In the genomic region with DNA sequence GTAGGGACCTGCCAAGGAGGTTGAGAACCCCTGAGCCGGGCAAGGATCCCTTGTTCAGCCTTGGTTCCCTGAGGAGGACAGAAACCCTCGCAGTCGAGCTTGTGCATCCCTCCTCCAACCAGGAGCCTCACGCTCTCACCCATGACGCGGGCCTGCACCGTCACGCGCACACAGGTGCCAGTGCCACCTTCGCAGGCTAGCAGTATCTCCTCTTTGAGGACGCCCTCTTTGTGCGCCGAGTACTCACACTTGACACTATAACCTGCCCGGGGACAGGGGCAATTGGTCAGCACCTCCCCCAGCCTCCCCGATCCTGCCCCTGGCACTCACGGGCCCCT, we compare ENCODE assay signal across 33 cellular contexts. TPM values are rescaled to one million over a fixed set of nuclear protein-coding genes. Genes with fewer than 3 reads are reported as not detected.
"Had no signal": no experiment of that assay in that cellular context is flagged by ENCODE, and none has a peak within 500 bp of the region (broad histone marks: within the 10 kb centered on the region; RNA-seq: fewer than 3 reads in every experiment).

No MANE protein-coding gene starts in this region.

- H3K27ac ChIP-seq: esophagus squamous epithelium, parathyroid adenoma, testis, tibial artery had no signal

- H3K9me3 ChIP-seq: esophagus squamous epithelium, mucosa of descending colon, testis, tibial artery, upper lobe of left lung had no signal

- H3K27me3 ChIP-seq: testis, upper lobe of left lung had no signal

- H3K79me2 ChIP-seq: parathyroid adenoma had no signal

- H3K4me3 ChIP-seq: esophagus squamous epithelium, lung, mucosa of descending colon, testis, tibial artery, upper lobe of left lung had no signal

- H3K36me3 Mint-ChIP-seq: natural killer cell treated with Interleukin-12 subunit alpha and Interleukin-12 subunit beta and Interleukin-15 and Interleukin-18, amount 100 ng/mL, for 72 hours had no signal

- H3K27ac Mint-ChIP-seq: effector memory CD8-positive, alpha-beta T cell; immature natural killer cell; memory B cell; natural killer cell treated with Interleukin-12 subunit alpha and Interleukin-12 subunit beta and Interleukin-15 and Interleukin-18, amount 100 ng/mL, for 72 hours; progenitor cell of endocrine pancreas; stimulated activated memory B cell treated with anti-CD40 and anti-IgM and Interleukin-4, amounts not matched to agents 10 μg/mL and 1 μg/mL and 100 μg/mL, for 72 hours had no signal

- DNase-seq: cortex of kidney; effector memory CD8-positive, alpha-beta T cell; erythroblast; esophagus squamous epithelium; foreskin melanocyte; glutamatergic neuron; hypothalamus; immature natural killer cell; islet precursor cell; kidney glomerular epithelial cell; mucosa of descending colon; naive B cell; stimulated activated CD4-positive, alpha-beta T cell treated with anti-CD3 and anti-CD28 coated beads, Interleukin-2, amount 100 ng/mL, for 24 hours; stimulated activated CD4-positive, alpha-beta T cell treated with anti-CD3 and anti-CD28 coated beads, Interleukin-4, amount 100 ng/mL, for 24 hours; stimulated activated naive CD8-positive, alpha-beta T cell treated with anti-CD3 and anti-CD28 coated beads, Interleukin-15, Interleukin-2, amounts not matched to agents 100 U/mL and 50 U/mL, for 24 hours; substantia nigra; testis; tibial artery had no signal

- H3K4me1 ChIP-seq: parathyroid adenoma, testis had no signal

- H3K9ac ChIP-seq: parathyroid adenoma had no signal

- H2AFZ ChIP-seq: parathyroid adenoma had no signal

- FAIRE-seq: endometrium, urothelium cell line had no signal

- H3K9me3 Mint-ChIP-seq: effector memory CD8-positive, alpha-beta T cell; immature natural killer cell; memory B cell; naive B cell; natural killer cell treated with Interleukin-12 subunit alpha and Interleukin-12 subunit beta and Interleukin-15 and Interleukin-18, amount 100 ng/mL, for 72 hours; neural crest cell; stimulated activated memory B cell treated with anti-CD40 and anti-IgM and Interleukin-4, amounts not matched to agents 10 μg/mL and 1 μg/mL and 100 μg/mL, for 72 hours had no signal

- H3K4me3 Mint-ChIP-seq: effector memory CD8-positive, alpha-beta T cell; immature natural killer cell; memory B cell; naive B cell; natural killer cell treated with Interleukin-12 subunit alpha and Interleukin-12 subunit beta and Interleukin-15 and Interleukin-18, amount 100 ng/mL, for 72 hours; neural crest cell; stimulated activated memory B cell treated with anti-CD40 and anti-IgM and Interleukin-4, amounts not matched to agents 10 μg/mL and 1 μg/mL and 100 μg/mL, for 72 hours had no signal

- ATAC-seq: effector memory CD8-positive, alpha-beta T cell; mucosa of descending colon; natural killer cell treated with Interleukin-12 subunit alpha and Interleukin-12 subunit beta and Interleukin-15 and Interleukin-18, amount 100 ng/mL, for 72 hours; stimulated activated memory B cell treated with anti-CD40 and anti-IgM and Interleukin-4, amounts not matched to agents 10 μg/mL and 1 μg/mL and 100 μg/mL, for 72 hours; stimulated activated naive CD8-positive, alpha-beta T cell treated with anti-CD3 and anti-CD28 coated beads, Interleukin-15, Interleukin-2, amounts not matched to agents 100 U/mL and 50 U/mL, for 24 hours had no signal

RNA-seq across cellular contexts. Expression of a gene that starts 21.7 kb away (rescaled TPM):
- total RNA-seq: natural killer cell treated with Interleukin-12 subunit alpha and Interleukin-12 subunit beta and Interleukin-15 and Interleukin-18, amount 100 ng/mL, for 72 hours; osteoblast; progenitor cell of endocrine pancreas had no signal

RNA-seq across cellular contexts. Expression of a gene that starts 27.0 kb away (rescaled TPM):
- total RNA-seq: liver, sciatic nerve, skeletal muscle tissue had no signal
- polyA plus RNA-seq: immature natural killer cell, liver had no signal

RNA-seq across cellular contexts. Expression of a gene that starts 41.8 kb away (rescaled TPM):
- total RNA-seq: dermis microvascular lymphatic vessel endothelial cell, neural crest cell, progenitor cell of endocrine pancreas had no signal
